In the genomic region with DNA sequence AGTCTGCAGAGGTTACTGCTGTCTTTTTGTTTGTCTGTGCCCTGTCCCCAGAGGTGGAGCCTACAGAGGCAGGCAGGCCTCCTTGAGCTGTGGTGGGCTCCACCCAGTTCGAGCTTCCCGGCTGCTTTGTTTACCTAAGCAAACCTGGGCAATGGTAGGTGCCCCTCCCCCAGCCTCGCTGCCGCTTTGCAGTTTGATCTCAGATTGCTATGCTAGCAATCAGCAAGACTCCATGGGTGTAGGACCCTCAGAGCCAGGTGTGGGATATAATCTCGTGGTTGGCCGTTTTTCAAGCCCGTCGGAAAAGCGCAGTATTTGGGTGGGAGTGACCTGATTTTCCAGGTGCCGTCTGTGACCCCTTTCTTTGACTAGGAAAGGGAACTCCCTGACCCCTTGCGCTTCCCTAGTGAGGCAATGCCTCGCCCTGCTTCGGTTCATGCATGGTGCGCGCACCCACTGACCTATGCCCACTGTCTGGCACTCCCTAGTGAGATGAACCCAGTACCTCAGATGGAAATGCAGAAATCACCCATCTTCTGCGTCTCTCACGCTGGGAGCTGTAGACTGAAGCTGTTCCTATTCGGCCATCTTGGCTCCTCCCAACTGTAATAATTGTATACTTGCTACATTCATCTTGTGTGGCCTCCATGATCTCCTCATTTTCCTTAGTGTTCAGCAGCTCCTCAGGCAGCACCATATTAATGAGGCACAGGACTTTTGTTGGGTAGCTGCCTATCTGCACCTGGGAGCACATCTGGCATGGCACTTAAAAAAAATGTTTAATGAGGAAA, we compare ENCODE assay signal across 7 cellular contexts.
DNase-seq lines count a peak whose midpoint lies in the region; ATAC-seq, FAIRE-seq and TF ChIP-seq lines count a peak whose summit lies in the region.
"Not testable (repeated sequence)": the region's sequence is repeated elsewhere in the genome, so short reads cannot be mapped to it uniquely, and the experiment has no call there.

No MANE protein-coding gene starts in this region.

- not testable (repeated sequence) for ATAC-seq in IMR-90 (ENCODE audit: low read depth)

- H3K4ac ChIP-seq in IMR-90 (ENCODE audit: low read depth, low read length); mesendoderm (ENCODE audit: low read depth, low read length): not testable (repeated sequence)

- not testable (repeated sequence) for H3K79me1 ChIP-seq in IMR-90 (ENCODE audit: low read depth in 1 of 2, low read length in 2 of 2); mesendoderm (ENCODE audit: low read length)

- not testable (repeated sequence) for H2BK120ac ChIP-seq in IMR-90 (ENCODE audit: low read depth, low read length); mesendoderm (ENCODE audit: low read depth, low read length)

- not testable (repeated sequence) for H3K4me1 ChIP-seq in ES-I3 (ENCODE audit: insufficient read depth, low read length); IMR-90 (ENCODE audit: control insufficient read depth, insufficient read depth, low read length); colonic mucosa; mesendoderm (ENCODE audit: control insufficient read depth, low read depth, low read length); small intestine (ENCODE audit: control insufficient read depth in 2 of 2, insufficient read depth in 1 of 2, low read depth in 1 of 2, low read length in 1 of 2)

- peak overlapping the region; percentile 24; the same call in 1 of the 2 replicates for H3K9ac ChIP-seq in ES-I3 (ENCODE audit: low read depth, low read length)
- H3K9ac ChIP-seq in IMR-90 (ENCODE audit: low read depth, low read length); colonic mucosa (ENCODE audit: low read depth in 2 of 2, low read length in 2 of 2); mesendoderm (ENCODE audit: low read length): not testable (repeated sequence)

- BruUV-seq in IMR-90 (replicated peaks; lab: Mats Ljungman, UMichigan), result not testable (repeated sequence)

- not testable (repeated sequence) for H3K9me3 ChIP-seq in ES-I3 (ENCODE audit: control insufficient read depth, insufficient read depth, low read length); IMR-90 (ENCODE audit: control insufficient read depth, insufficient read depth, low read length); colonic mucosa; small intestine (ENCODE audit: control insufficient read depth, low read depth)

- TF ChIP-seq CTCF in IMR-90 (conservative IDR thresholded peaks at IDR 0.05; ENCODE audit: low read depth, low read length); colonic mucosa (IDR thresholded peaks at IDR 0.05): not testable (repeated sequence)

- H3K27ac ChIP-seq in IMR-90 (ENCODE audit: insufficient read depth, low read length); colonic mucosa; mesendoderm (ENCODE audit: low read depth, low read length); small intestine (ENCODE audit: low read depth in 1 of 2, low read length in 1 of 2): not testable (repeated sequence)

- not testable (repeated sequence) for H2AK9ac ChIP-seq in IMR-90 (replicated peaks; ENCODE audit: low read depth, low read length, poor library complexity)

- H3K18ac ChIP-seq in IMR-90 (ENCODE audit: low read depth, low read length); mesendoderm (ENCODE audit: low read length): not testable (repeated sequence)

- not testable (repeated sequence) for H4K5ac ChIP-seq in IMR-90 (ENCODE audit: low read depth, low read length); mesendoderm (ENCODE audit: low read length)

- H2AK5ac ChIP-seq in IMR-90 (ENCODE audit: low read depth, low read length); mesendoderm (ENCODE audit: low read length): not testable (repeated sequence)

- not testable (repeated sequence) for H4K8ac ChIP-seq in IMR-90 (ENCODE audit: low read depth in 2 of 2, low read length in 2 of 2); mesendoderm (ENCODE audit: low read depth, low read length)

- not testable (repeated sequence) for H3K27me3 ChIP-seq in IMR-90 (ENCODE audit: control insufficient read depth, insufficient read depth, low read length); colonic mucosa; mesendoderm (ENCODE audit: insufficient read depth, low read length, poor library complexity); small intestine (ENCODE audit: control insufficient read depth in 2 of 2, insufficient read depth in 2 of 2, low read length in 2 of 2)

- TF ChIP-seq RAD21 in IMR-90 (IDR thresholded peaks at IDR 0.05; ENCODE audit: low read length), result not testable (repeated sequence)

- not testable (repeated sequence) for H3K79me2 ChIP-seq in mesendoderm (ENCODE audit: control insufficient read depth, insufficient read depth, low read length)

- H3K4me2 ChIP-seq in IMR-90 (ENCODE audit: low read depth, low read length); mesendoderm (ENCODE audit: low read length): not testable (repeated sequence)

- CTCF ChIA-PET in IMR-90 (lab: Yijun Ruan, JAX), result not testable (repeated sequence)

- not testable (repeated sequence) for H3K4me3 ChIP-seq in IMR-90 (ENCODE audit: insufficient read depth, low read depth, low read length); mesendoderm (ENCODE audit: low read length)
- H3K4me3 ChIP-seq in colonic mucosa (peak overlapping the region; percentile 20), small intestine (ENCODE audit: low read depth in 1 of 2, low read length in 2 of 2) (peak overlapping the region in 1 of 2 donors; percentile 15)

- POLR2A ChIA-PET in IMR-90 (lab: Charles Lee; ENCODE audit: unreplicated experiment), result not testable (repeated sequence)

- TF ChIP-seq POLR2A in IMR-90 (IDR thresholded peaks at IDR 0.05; ENCODE audit: low read depth, low read length), result not testable (repeated sequence)

- intact Hi-C loops in IMR-90 (cut with micrococcal nuclease); colonic mucosa (cut with DNase I): not testable (repeated sequence)

- not testable (repeated sequence) for H3K56ac ChIP-seq in IMR-90 (ENCODE audit: extremely low read depth, insufficient read depth, low read length)
- H3K56ac ChIP-seq in mesendoderm (ENCODE audit: low read length), result peak overlapping the region; percentile 25

- not testable (repeated sequence) for H3K23ac ChIP-seq in IMR-90 (ENCODE audit: low read depth, low read length); mesendoderm (ENCODE audit: low read length)

- dilution Hi-C loops in IMR-90 (cut with HindIII; ENCODE audit: low sequenced_read_pairs, unreplicated experiment), result not testable (repeated sequence)

- FAIRE-seq in small intestine (lab: Jason Lieb, UNC), result not testable (repeated sequence)

- WGBS in IMR-90 (ENCODE audit: extremely low coverage in 2 of 2, insufficient read length in 1 of 2), 2 experiments, result 83% methylated on average over 6 of the region's 18 CpGs; no CpG with 5 or more reads in 1 of the 2 experiments
- WGBS in mesendoderm (ENCODE audit: extremely low coverage, insufficient coverage, low lambda C conversion rate), result no CpG with 5 or more reads among the region's 18 CpGs
- WGBS in small intestine, 3 donors, result 18 to 60% (median 36%) methylated on average over 16 to 18 of the region's 18 CpGs

- 0 out of 2 replicates have a peak overlapping the region, but pooled peaks have one; percentile 3 for H2BK20ac ChIP-seq in IMR-90 (ENCODE audit: low read depth, low read length)

- DNase-seq in IMR-90, result not testable (repeated sequence)
- DNase-seq in NCI-H526 (lab: John Stamatoyannopoulos, UW) (peak; percentile 57 to 69), colonic mucosa (peak; percentile 60), islet precursor cell (peak; percentile 46), mesendoderm (peak; percentile 19), small intestine (peak; percentile 49)

- not testable (repeated sequence) for H2AFZ ChIP-seq in IMR-90 (replicated peaks; ENCODE audit: low read length, poor library complexity)

- H3K14ac ChIP-seq in IMR-90 (replicated peaks; ENCODE audit: low read depth, low read length), result not testable (repeated sequence)

- not testable (repeated sequence) for H2BK5ac ChIP-seq in IMR-90 (ENCODE audit: low read depth, low read length, poor library complexity, severe bottlenecking); mesendoderm (ENCODE audit: low read length)

- in situ Hi-C loops in IMR-90 (cut with MboI; ENCODE audit: low sequenced_read_pairs), result not testable (repeated sequence)

- H4K20me1 ChIP-seq in IMR-90 (ENCODE audit: insufficient read depth, low read length), result not testable (repeated sequence)

- H4K91ac ChIP-seq in IMR-90 (ENCODE audit: insufficient read depth, low read depth, low read length), result not testable (repeated sequence)

- H3K36me3 ChIP-seq in ES-I3 (ENCODE audit: insufficient read depth, low read length); IMR-90 (ENCODE audit: control insufficient read depth, insufficient read depth, low read length); colonic mucosa; mesendoderm (ENCODE audit: control insufficient read depth, insufficient read depth, low read length); small intestine (ENCODE audit: control insufficient read depth in 2 of 2, insufficient read depth in 2 of 2, low read length in 2 of 2): not testable (repeated sequence)

- H3K9me1 ChIP-seq in IMR-90 (ENCODE audit: insufficient read depth, low read length), result not testable (repeated sequence)

- H2BK15ac ChIP-seq in IMR-90 (ENCODE audit: low read depth, low read length); mesendoderm (replicated peaks; ENCODE audit: low read depth): not testable (repeated sequence)
